Comparison of ENCODE assay signal across 25 cellular contexts in the genomic region with DNA sequence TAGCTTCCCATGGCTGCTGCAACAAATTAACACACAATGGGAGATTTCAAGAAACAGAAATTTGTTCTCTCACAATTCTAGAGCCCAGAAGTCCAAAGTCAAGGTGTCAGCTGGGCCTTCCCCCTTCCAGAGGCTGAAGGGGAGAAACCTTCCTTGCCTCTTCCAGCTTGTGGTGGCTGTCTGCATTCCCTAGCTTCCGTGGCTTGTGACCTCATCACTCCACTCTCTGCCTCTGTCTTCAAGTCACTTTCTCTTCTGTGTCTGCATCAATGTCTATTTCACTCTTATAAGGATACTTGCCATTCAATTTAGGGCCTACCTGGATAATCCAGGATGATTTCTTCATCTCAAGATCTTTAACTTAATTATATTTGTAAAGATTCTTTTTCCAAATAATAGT. TPM values are rescaled to one million over a fixed set of nuclear protein-coding genes. Genes with fewer than 3 reads are reported as not detected.
A peak's percentile ranks its signal among the peaks of the same experiment; 100 is the strongest.
DNase-seq lines count a peak whose midpoint lies in the region; ATAC-seq, FAIRE-seq and TF ChIP-seq lines count a peak whose summit lies in the region.
"Had no signal": no experiment of that assay in that cellular context is flagged by ENCODE, and none has a peak within 500 bp of the region (broad histone marks: within the 10 kb centered on the region; RNA-seq: fewer than 3 reads in every experiment).

No MANE protein-coding gene starts in this region.

- H3K4me1 Mint-ChIP-seq in HFFc6 (ENCODE audit: low read depth) = no peaks in the 10 kb centered on the region; the same call in 1 of the 2 replicates
- H3K4me1 Mint-ChIP-seq in astrocyte (ENCODE audit: low read depth, unreplicated experiment) = peaks cover 7% of the 10 kb centered on the region
- no peaks in the 10 kb centered on the region for H3K4me1 Mint-ChIP-seq in effector memory CD8-positive, alpha-beta T cell (ENCODE audit: low read depth in 2 of 2)
- H3K4me1 Mint-ChIP-seq: stimulated activated naive CD8-positive, alpha-beta T cell treated with anti-CD3 and anti-CD28 coated beads, Interleukin-15, amount 100 ng/mL, for 72 hours had no signal

- no peaks in the 10 kb centered on the region for H3K36me3 ChIP-seq in astrocyte (ENCODE audit: insufficient read depth, low read length)
- H3K36me3 ChIP-seq: BE2C, colonic mucosa, HAP-1, sigmoid colon, tibial artery had no signal

- no peak overlapping the region for H3K9ac ChIP-seq in astrocyte (ENCODE audit: low read length)

- in situ Hi-C loops in ACHN (cut with HindIII; ENCODE audit: low pct_ligation_motif_present, low pct_unique_long_range_greater_than_20kb, low sequenced_read_pairs) (loop anchor here (25.0 kb wide), 1 partner anchor 309 kb away; no protein-coding TSS in a partner anchor), KBM-7 (cut with MboI; ENCODE audit: low pct_unique_long_range_greater_than_20kb, low sequenced_read_pairs) (loop anchor here (25.0 kb wide), 1 partner anchor 309 kb away; no protein-coding TSS in a partner anchor)

- H3K9me3 ChIP-seq in astrocyte (ENCODE audit: insufficient read depth, low read depth, low read length) = no peaks in the 10 kb centered on the region
- H3K9me3 ChIP-seq: BE2C, colonic mucosa, HAP-1, sigmoid colon, tibial artery had no signal

- H3K27me3 ChIP-seq in astrocyte (ENCODE audit: insufficient read depth, low read length) = peaks cover 27% of the 10 kb centered on the region
- H3K27me3 ChIP-seq: BE2C, colonic mucosa, sigmoid colon, tibial artery had no signal

- no peaks in the 10 kb centered on the region for H4K20me1 ChIP-seq in astrocyte (ENCODE audit: insufficient read depth, low read length)

- DNase-seq in ACHN = peak; percentile 68
- DNase-seq in HFFc6 = peak; percentile 13
- peak; percentile 58 for DNase-seq in astrocyte (ENCODE audit: low read depth)
- peak; percentile 59 for DNase-seq in iris pigment epithelial cell (ENCODE audit: low read depth)
- DNase-seq in amniotic stem cell (lab: John Stamatoyannopoulos, UW) = no peak
- no peak for DNase-seq in KBM-7
- no peak for DNase-seq in effector memory CD8-positive, alpha-beta T cell
- no peak for DNase-seq in SW 1271 (lab: John Stamatoyannopoulos, UW)
- DNase-seq: 8988T; activated CD4-positive, alpha-beta memory T cell treated with anti-CD3 and anti-CD28 coated beads for 36 hours; activated CD8-positive, alpha-beta memory T cell treated with anti-CD3 and anti-CD28 coated beads, Interleukin-2, amount 50 U/mL, for 48 hours; BE2C; colonic mucosa; effector memory CD4-positive, alpha-beta T cell; NCI-H2081 treated with DMSO at 0.1 percent for 48 hours; NCI-H82; SHP77; sigmoid colon; stimulated activated CD4-positive, alpha-beta T cell treated with anti-CD3 and anti-CD28 coated beads, Interleukin-15, amount 100 ng/mL, for 24 hours; stimulated activated naive CD8-positive, alpha-beta T cell treated with anti-CD3 and anti-CD28 coated beads, Interleukin-15, amount 100 ng/mL, for 72 hours; tibial artery had no signal

- H3K27me3 Mint-ChIP-seq in HFFc6 (ENCODE audit: insufficient read depth) (peaks cover 39% of the 10 kb centered on the region), astrocyte (ENCODE audit: low read depth, unreplicated experiment) (peaks cover 42% of the 10 kb centered on the region)
- peaks cover 44 to 74% of the 10 kb centered on the region in 2 donors for H3K27me3 Mint-ChIP-seq in effector memory CD8-positive, alpha-beta T cell

- no peak for TF ChIP-seq CTCF in HFFc6 (IDR thresholded peaks at IDR 0.05)
- no peak for TF ChIP-seq CTCF in astrocyte (IDR thresholded peaks at IDR 0.05; ENCODE audit: insufficient read depth, low read depth, low read length)

- H3K4me3 Mint-ChIP-seq in HFFc6 = no peak overlapping the region
- H3K4me3 Mint-ChIP-seq in astrocyte (ENCODE audit: unreplicated experiment) = no peak overlapping the region
- H3K4me3 Mint-ChIP-seq in effector memory CD8-positive, alpha-beta T cell = no peak overlapping the region
- H3K4me3 Mint-ChIP-seq: activated CD4-positive, alpha-beta memory T cell treated with anti-CD3 and anti-CD28 coated beads for 36 hours; activated naive CD8-positive, alpha-beta T cell; stimulated activated naive CD8-positive, alpha-beta T cell treated with anti-CD3 and anti-CD28 coated beads, Interleukin-15, amount 100 ng/mL, for 72 hours had no signal

- H3K9me3 Mint-ChIP-seq in HFFc6 = no peaks in the 10 kb centered on the region
- no peaks in the 10 kb centered on the region for H3K9me3 Mint-ChIP-seq in astrocyte (ENCODE audit: unreplicated experiment)
- no peaks in the 10 kb centered on the region for H3K9me3 Mint-ChIP-seq in effector memory CD8-positive, alpha-beta T cell
- H3K9me3 Mint-ChIP-seq: activated CD4-positive, alpha-beta memory T cell treated with anti-CD3 and anti-CD28 coated beads for 36 hours; activated T-helper 2 cell treated with anti-CD3 and anti-CD28 coated beads, Interferon-gamma antibody, Interleukin-2, Interleukin-4, amounts not matched to agents 10 μg/mL and 5 μg/mL and 100 μg/mL, durations not matched to agents 14 hours and 24 hours and 36 hours; stimulated activated naive CD8-positive, alpha-beta T cell treated with anti-CD3 and anti-CD28 coated beads, Interleukin-15, amount 100 ng/mL, for 72 hours had no signal

- H3K4me2 ChIP-seq in astrocyte (ENCODE audit: low read length) = no peak overlapping the region

- H3K36me3 Mint-ChIP-seq in HFFc6 (ENCODE audit: low read depth) (no peaks in the 10 kb centered on the region), astrocyte (ENCODE audit: low read depth, unreplicated experiment) (no peaks in the 10 kb centered on the region)
- no peaks in the 10 kb centered on the region for H3K36me3 Mint-ChIP-seq in effector memory CD8-positive, alpha-beta T cell (ENCODE audit: insufficient read depth)
- H3K36me3 Mint-ChIP-seq: activated CD4-positive, alpha-beta memory T cell treated with anti-CD3 and anti-CD28 coated beads for 36 hours; activated naive CD8-positive, alpha-beta T cell had no signal

- no peaks in the 10 kb centered on the region for H3K79me2 ChIP-seq in astrocyte (ENCODE audit: insufficient read depth, low read length)

- no peaks in the 10 kb centered on the region for H3K4me1 ChIP-seq in astrocyte (ENCODE audit: insufficient read depth, low read length)
- H3K4me1 ChIP-seq: colonic mucosa, HAP-1, sigmoid colon, tibial artery had no signal

- H3K27ac Mint-ChIP-seq in HFFc6 (no peak overlapping the region), astrocyte (ENCODE audit: unreplicated experiment) (peak overlapping the region; percentile 63)
- H3K27ac Mint-ChIP-seq in effector memory CD8-positive, alpha-beta T cell = no peak overlapping the region
- H3K27ac Mint-ChIP-seq: activated CD4-positive, alpha-beta memory T cell treated with anti-CD3 and anti-CD28 coated beads for 36 hours; activated naive CD8-positive, alpha-beta T cell; activated T-helper 2 cell treated with anti-CD3 and anti-CD28 coated beads, Interferon-gamma antibody, Interleukin-2, Interleukin-4, amounts not matched to agents 10 μg/mL and 5 μg/mL and 100 μg/mL, durations not matched to agents 14 hours and 24 hours and 36 hours; stimulated activated naive CD8-positive, alpha-beta T cell treated with anti-CD3 and anti-CD28 coated beads, Interleukin-15, amount 100 ng/mL, for 72 hours had no signal

- no peak for FAIRE-seq in astrocyte (lab: Jason Lieb, UNC)

- no peak overlapping the region for H3K4me3 ChIP-seq in astrocyte (ENCODE audit: insufficient read depth, low read depth, low read length)
- H3K4me3 ChIP-seq: colonic mucosa, HAP-1, sigmoid colon, tibial artery had no signal

- no peak overlapping the region for H3K27ac ChIP-seq in astrocyte (ENCODE audit: low read depth, low read length)
- H3K27ac ChIP-seq: colonic mucosa, sigmoid colon, tibial artery had no signal

- H2AFZ ChIP-seq in astrocyte (ENCODE audit: low read depth, low read length) = no peak overlapping the region

- ATAC-seq in effector memory CD8-positive, alpha-beta T cell (replicated peaks) = no peak
- ATAC-seq: esophagus mucosa; stimulated activated naive CD8-positive, alpha-beta T cell treated with anti-CD3 and anti-CD28 coated beads, Interleukin-15, amount 100 ng/mL, for 72 hours had no signal

RNA-seq across cellular contexts. Expression of gene SRBD1, which starts 16.8 kb away (rescaled TPM):
- 10 to 100 TPM in 5 of 6 experiments, 1 to 10 TPM in 1; 9.5 to 13.6 (median 12.4) TPM for total RNA-seq in HFFc6 (2021; fragmentation: NEBNext Ultra II Directional; extraction: Animal tissue kit (Norgen Biotek cat#: 25700))
- total RNA-seq in astrocyte = 9.3 and 9.5 TPM in 2 replicates

RNA-seq across cellular contexts. Expression of gene PRKCE, which starts 23.6 kb away (rescaled TPM):
- total RNA-seq in HFFc6 (2021; fragmentation: NEBNext Ultra II Directional; extraction: Animal tissue kit (Norgen Biotek cat#: 25700)) = 10 to 100 TPM; 10.8 to 13.7 (median 12.0) TPM
- 11.2 and 12.8 TPM in 2 replicates for total RNA-seq in astrocyte

Comparison
In these comparisons a context has a peak if more than half of its experiments do, and no peak if none do; other contexts are left out.
1. DNase-seq: peak in ACHN (single experiment), HFFc6 (single experiment), astrocyte (single experiment) and iris pigment epithelial cell (single experiment); none in amniotic stem cell (single experiment), KBM-7 (single experiment), effector memory CD8-positive, alpha-beta T cell (0 of 3) and SW 1271 (0 of 2).